1 cellular context compared by ENCODE assay signal in genomic region chr6:149118737-149119653, GRCh38.
TF ChIP-seq lines count a peak whose summit lies in the region.

No MANE protein-coding gene starts in this region.

TF ChIP-seq in K562, 482 proteins besides CTCF, POLR2A, EP300 and RAD21 (continued from another document and continues in another):
- TF ChIP-seq ZBTB11 (CRISPR knock-in tag; IDR thresholded peaks at IDR 0.05) (peak in 1 of 3 experiments; percentile 32; a peak in 1 of 6 replicates), CBFA2T2 (conservative IDR thresholded peaks at IDR 0.05) (peak; percentile 82), ZNF324 (CRISPR knock-in tag; IDR thresholded peaks at IDR 0.05) (no peak), STAT5A (IDR thresholded peaks at IDR 0.05; ENCODE audit: borderline replicate concordance, low read length) (peak; percentile 68; the same call in 1 of the 2 replicates), ARID3A (IDR thresholded peaks at IDR 0.05; ENCODE audit: borderline replicate concordance, low read depth, low read length) (peak; percentile 92), MCM3 (IDR thresholded peaks at IDR 0.05) (no peak), ZEB2 (IDR thresholded peaks at IDR 0.05) (peak; percentile 41; the same call in 1 of the 2 replicates), ARID1B (IDR thresholded peaks at IDR 0.05) (peak; percentile 96), ZNF592 (IDR thresholded peaks at IDR 0.05) (peak; percentile 69), ZBTB40 (IDR thresholded peaks at IDR 0.05) (0 out of 2 replicates have a peak, but pooled peaks have one; percentile 45), ZBTB40 (CRISPR knock-in tag; IDR thresholded peaks at IDR 0.05) (no peak), TCF3 (CRISPR knock-in tag; IDR thresholded peaks at IDR 0.05) (peak; percentile 87), SMAD4 (CRISPR knock-in tag; conservative IDR thresholded peaks at IDR 0.05) (peak; percentile 53), SMARCC2 (IDR thresholded peaks at IDR 0.05; ENCODE audit: low read depth) (peak; percentile 97), CC2D1A (IDR thresholded peaks at IDR 0.05) (0 out of 2 replicates have a peak, but pooled peaks have one; percentile 13), ZFX (CRISPR knock-in tag; IDR thresholded peaks at IDR 0.05) (no peak), ZBTB17 (CRISPR knock-in tag; IDR thresholded peaks at IDR 0.05) (0 out of 2 replicates have a peak, but pooled peaks have one; percentile 37), PBX2 (CRISPR knock-in tag; IDR thresholded peaks at IDR 0.05; ENCODE audit: low read depth) (no peak), PBX2 (tag; conservative IDR thresholded peaks at IDR 0.05; ENCODE audit: low read depth) (peak; percentile 53), ADNP (tag; IDR thresholded peaks at IDR 0.05) (0 out of 2 replicates have a peak, but pooled peaks have one; percentile 50), C11orf30 (IDR thresholded peaks at IDR 0.05; ENCODE audit: low read depth) (peak; percentile 49), FOXP1 (CRISPR knock-in tag; IDR thresholded peaks at IDR 0.05) (no peak), NRF1 (conservative IDR thresholded peaks at IDR 0.05 in 1 of 2, IDR thresholded peaks at IDR 0.05 in 1 of 2) (0 out of 4 replicates have a peak, but pooled peaks of 1 of the 2 experiments have one; percentile 14), TARDBP (IDR thresholded peaks at IDR 0.05) (0 out of 2 replicates have a peak, but pooled peaks have one; percentile 6), TAF9B (IDR thresholded peaks at IDR 0.05; ENCODE audit: partially characterized antibody) (peak; percentile 16), ZNF395 (CRISPR knock-in tag; IDR thresholded peaks at IDR 0.05) (peak; percentile 90), KDM1A (IDR thresholded peaks at IDR 0.05) (peak in 1 of 2 experiments; percentile 61; a peak in 2 of 4 replicates), PHB (CRISPR knock-in tag; IDR thresholded peaks at IDR 0.05) (0 out of 2 replicates have a peak, but pooled peaks have one; percentile 37), MIER1 (IDR thresholded peaks at IDR 0.05; ENCODE audit: low read depth) (no peak), ZBTB8A (IDR thresholded peaks at IDR 0.05; ENCODE audit: partially characterized antibody) (no peak), ZBTB2 (IDR thresholded peaks at IDR 0.05) (0 out of 2 replicates have a peak, but pooled peaks have one; percentile 52)
